ENCODE assay signal across 8 cellular contexts in genomic region chr17:2814499-2815341, GRCh38. TPM values are rescaled to one million over a fixed set of nuclear protein-coding genes. Genes with fewer than 3 reads are reported as not detected.
A peak's percentile ranks its signal among the peaks of the same experiment; 100 is the strongest.
DNase-seq lines count a peak whose midpoint lies in the region; ATAC-seq, FAIRE-seq and TF ChIP-seq lines count a peak whose summit lies in the region.

No MANE protein-coding gene starts in this region.

- H3K36me3 Mint-ChIP-seq in CD8-positive, alpha-beta T cell, result no peaks in the 10 kb centered on the region
- no peaks in the 10 kb centered on the region for H3K36me3 Mint-ChIP-seq in activated CD4-positive, alpha-beta T cell treated with anti-CD3 and anti-CD28 coated beads for 36 hours (ENCODE audit: low read depth)

- H2BK20ac ChIP-seq in H1 (ENCODE audit: low read length), result no peak overlapping the region

- POLR2A ChIA-PET in CD8-positive, alpha-beta T cell (lab: Charles Lee), result interaction anchor here (0.6 to 2.2 kb wide), 15 partner anchors 9 to 1078 kb away, joined by 3 to 49 read pairs (median 6); partner anchors contain the start of genes CAMKK1, METTL16 and RAP1GAP2
- POLR2A ChIA-PET in activated CD4-positive, alpha-beta T cell treated with anti-CD3 and anti-CD28 coated beads for 36 hours (lab: Charles Lee), result interaction anchor here (0.6 to 1.5 kb wide), 3 partner anchors 18 to 584 kb away, joined by 3 to 6 read pairs (median 3); partner anchors contain the start of gene RAP1GAP2
- POLR2A ChIA-PET in H1 (lab: Charles Lee; ENCODE audit: partially characterized antibody) (interaction anchor here (0.6 kb wide), 2 partner anchors 40 to 279 kb away, joined by 3 read pairs; no protein-coding TSS in a partner anchor), A673 (lab: Charles Lee; ENCODE audit: low non-redundant PET) (no interaction called here)

- peak; percentile 77 for ATAC-seq in CD8-positive, alpha-beta T cell
- peak; percentile 61 for ATAC-seq in HG03175 (IDR thresholded peaks at IDR 0.05; ENCODE audit: unreplicated experiment)
- peak; percentile 80 for ATAC-seq in activated CD4-positive, alpha-beta T cell treated with anti-CD3 and anti-CD28 coated beads for 36 hours

- no peak for FAIRE-seq in H1 (lab: Jason Lieb, UNC)

- H3K4me1 ChIP-seq in CD8-positive, alpha-beta T cell (ENCODE audit: insufficient read depth, low read length), result peaks cover 34% of the 10 kb centered on the region
- H3K4me1 ChIP-seq in H1 (replicated peaks in 1 of 4; ENCODE audit: control insufficient read depth in 3 of 4, insufficient read depth in 4 of 4, low read length in 3 of 4), result peaks cover 0 to 13% (median 4%) of the 10 kb centered on the region in 4 experiments; a peak in 6 of 7 replicates
- no peaks in the 10 kb centered on the region for H3K4me1 ChIP-seq in A673 (ENCODE audit: insufficient read depth, low read length, poor library complexity, severe bottlenecking)

- H3K18ac ChIP-seq in H1 (ENCODE audit: extremely low read depth, low read length), result no peak overlapping the region; the same call in 1 of the 2 replicates

- H3K27ac Mint-ChIP-seq in CD8-positive, alpha-beta T cell, result peak overlapping the region; percentile 94
- H3K27ac Mint-ChIP-seq in activated CD4-positive, alpha-beta T cell treated with anti-CD3 and anti-CD28 coated beads for 36 hours, result no peak overlapping the region

- no peak overlapping the region for H2BK15ac ChIP-seq in H1 (ENCODE audit: low read length)

- H2BK5ac ChIP-seq in H1 (ENCODE audit: low read depth, low read length), result no peak overlapping the region

- peak; percentile 88 to 98 (median 93) for DNase-seq in CD8-positive, alpha-beta T cell
- peak; percentile 92 for DNase-seq in activated CD4-positive, alpha-beta T cell treated with anti-CD3 and anti-CD28 coated beads for 36 hours
- DNase-seq in H1 (ENCODE audit: low read depth in 1 of 2, low spot score in 2 of 2) (no peak), A673 (ENCODE audit: low spot score) (no peak), cerebellar cortex (ENCODE audit: low spot score) (no peak), NCI-H2081 (lab: John Stamatoyannopoulos, UW) (no peak)
- DNase-seq in stimulated activated CD8-positive, alpha-beta memory T cell treated with anti-CD3 and anti-CD28 coated beads, Interleukin-12 subunit alpha, Interleukin-12 subunit beta, amount 100 ng/mL, for 24 hours (ENCODE audit: extremely low read depth), result peak; percentile 75

- H4K8ac ChIP-seq in H1 (ENCODE audit: extremely low read depth, insufficient read depth, low read length), result peak overlapping the region; percentile 68; the same call in 1 of the 2 replicates

- H3K27me3 ChIP-seq in CD8-positive, alpha-beta T cell (ENCODE audit: insufficient read depth, low read length), result no peaks in the 10 kb centered on the region
- H3K27me3 ChIP-seq in H1 (replicated peaks in 1 of 4; ENCODE audit: control insufficient read depth in 3 of 4, extremely low read depth in 1 of 4, insufficient read depth in 3 of 4, low read length in 3 of 4) (no peaks in the 10 kb centered on the region), A673 (replicated peaks; ENCODE audit: insufficient read depth, low read depth, low read length, poor library complexity) (no peaks in the 10 kb centered on the region)

- intact Hi-C loops in CD8-positive, alpha-beta T cell (cut with DNase I, micrococcal nuclease), result loop anchor here (1.0 to 5.0 kb wide), 8 partner anchors 14 to 1148 kb away; partner anchors contain the start of genes RAP1GAP2 (in 2 of the 2), ATP2A3 (in 1 of the 2), CCDC92B (in 1 of the 2) and CLUH (in 1 of the 2)
- intact Hi-C loops in activated CD4-positive, alpha-beta T cell treated with anti-CD3 and anti-CD28 coated beads for 36 hours (cut with DNase I, micrococcal nuclease), result loop anchor here (1.0 to 10.0 kb wide), 6 partner anchors 18 to 980 kb away; partner anchors contain the start of gene RAP1GAP2 (in 1 of the 2)
- intact Hi-C loops in A673 (cut with micrococcal nuclease; ENCODE audit: unreplicated experiment), result no loop called here

- CTCF ChIA-PET in CD8-positive, alpha-beta T cell (lab: Charles Lee), result interaction anchor here (0.6 to 2.9 kb wide), 16 partner anchors 9 to 411 kb away, joined by 3 to 20 read pairs (median 4); partner anchors contain the start of gene RAP1GAP2
- CTCF ChIA-PET in activated CD4-positive, alpha-beta T cell treated with anti-CD3 and anti-CD28 coated beads for 36 hours (lab: Charles Lee), result interaction anchor here (0.6 to 2.4 kb wide), 13 partner anchors 11 to 908 kb away, joined by 3 to 9 read pairs (median 4); no protein-coding TSS in a partner anchor
- CTCF ChIA-PET in H1 (lab: Charles Lee; ENCODE audit: partially characterized antibody), result interaction anchor here (0.8 to 2.6 kb wide), 9 partner anchors 11 to 198 kb away, joined by 3 to 13 read pairs (median 5); no protein-coding TSS in a partner anchor
- CTCF ChIA-PET in A673 (lab: Charles Lee), result interaction anchor here (0.6 kb wide), 1 partner anchor 156 kb away, joined by 6 read pairs; no protein-coding TSS in a partner anchor

- no peak for TF ChIP-seq CTCF in CD8-positive, alpha-beta T cell (IDR thresholded peaks at IDR 0.05)
- TF ChIP-seq CTCF in H1 (IDR thresholded peaks at IDR 0.05; ENCODE audit: control extremely low read depth in 1 of 3, insufficient read depth in 1 of 3, low read depth in 1 of 3, low read length in 3 of 3) (no peak), A673 (conservative IDR thresholded peaks at IDR 0.05; ENCODE audit: low read depth, low read length) (no peak)

- peak overlapping the region; percentile 64 for H3K4me3 ChIP-seq in CD8-positive, alpha-beta T cell (ENCODE audit: low read depth, low read length)
- H3K4me3 ChIP-seq in H1 (ENCODE audit: extremely low read depth in 1 of 4, insufficient read depth in 2 of 4, low read depth in 3 of 4, low read length in 4 of 4), result no peak overlapping the region
- no peak overlapping the region for H3K4me3 ChIP-seq in A673 (ENCODE audit: low read depth, low read length, poor library complexity, severe bottlenecking)

- no TSS peak for BruUV-seq in A673 (replicated peaks; lab: Mats Ljungman, UMichigan)

- H3K27me3 Mint-ChIP-seq in CD8-positive, alpha-beta T cell (ENCODE audit: low read depth), result no peaks in the 10 kb centered on the region
- peaks cover 10% of the 10 kb centered on the region for H3K27me3 Mint-ChIP-seq in activated CD4-positive, alpha-beta T cell treated with anti-CD3 and anti-CD28 coated beads for 36 hours

- no peak overlapping the region; a peak in 1 of 4 replicates for H3K4me2 ChIP-seq in H1 (ENCODE audit: insufficient read depth in 1 of 2, low read depth in 2 of 2, low read length in 2 of 2)

- no peak overlapping the region for H3K14ac ChIP-seq in H1 (ENCODE audit: insufficient read length)

- H3K9ac ChIP-seq in H1 (replicated peaks in 1 of 4; ENCODE audit: extremely low read depth in 1 of 4, low read depth in 3 of 4, low read length in 3 of 4), result no peak overlapping the region; a peak in 1 of 7 replicates

- H3K4ac ChIP-seq in H1 (replicated peaks; ENCODE audit: insufficient read length, low read depth, low read length), result no peak overlapping the region

- H3K36me3 ChIP-seq in CD8-positive, alpha-beta T cell (ENCODE audit: insufficient read depth, low read length), result no peaks in the 10 kb centered on the region
- H3K36me3 ChIP-seq in H1 (ENCODE audit: control insufficient read depth in 2 of 4, insufficient read depth in 4 of 4, low read length in 3 of 4) (no peaks in the 10 kb centered on the region), A673 (ENCODE audit: insufficient read depth, low read length, poor library complexity, severe bottlenecking) (no peaks in the 10 kb centered on the region)

- 92% methylated on average over 23 of the region's 26 CpGs; no CpG with 5 or more reads in 1 of the 2 experiments for WGBS in H1 (ENCODE audit: extremely low coverage in 1 of 2, insufficient coverage in 1 of 2, insufficient read length in 1 of 2, insufficient replicate concordance in 2 of 2, low coverage in 1 of 2, low lambda C conversion rate in 2 of 2, missing lambda C conversion rate in 1 of 2), 2 experiments

- H2BK120ac ChIP-seq in H1 (replicated peaks; ENCODE audit: low read depth, low read length), result no peak overlapping the region

- H3K4me3 Mint-ChIP-seq in CD8-positive, alpha-beta T cell, result peak overlapping the region; percentile 79
- peak overlapping the region; percentile 38 for H3K4me3 Mint-ChIP-seq in activated CD4-positive, alpha-beta T cell treated with anti-CD3 and anti-CD28 coated beads for 36 hours

- H3K9me3 ChIP-seq in CD8-positive, alpha-beta T cell (ENCODE audit: low read length), result no peaks in the 10 kb centered on the region
- H3K9me3 ChIP-seq in H1 (ENCODE audit: insufficient read depth in 2 of 2, low read depth in 1 of 2, low read length in 1 of 2) (no peaks in the 10 kb centered on the region), A673 (ENCODE audit: low read depth, low read length, poor library complexity, severe bottlenecking) (no peaks in the 10 kb centered on the region)

- H4K91ac ChIP-seq in H1 (replicated peaks; ENCODE audit: insufficient read length, low read length), result no peak overlapping the region

- H3K27ac ChIP-seq in CD8-positive, alpha-beta T cell (ENCODE audit: low read depth, low read length), result peak overlapping the region; percentile 76
- H3K27ac ChIP-seq in H1 (ENCODE audit: low read depth, low read length), result no peak overlapping the region
- no peak overlapping the region for H3K27ac ChIP-seq in A673 (ENCODE audit: low read depth, low read length, poor library complexity, severe bottlenecking)

- H2AK5ac ChIP-seq in H1 (ENCODE audit: low read depth, low read length), result peak overlapping the region; percentile 95; the same call in 1 of the 2 replicates

- TF ChIP-seq POLR2A in H1 (IDR thresholded peaks at IDR 0.05; ENCODE audit: control extremely low read depth in 1 of 2, low read depth in 2 of 2, low read length in 2 of 2), result no peak

- H4K5ac ChIP-seq in H1 (ENCODE audit: insufficient read length, low read depth, low read length), result peak overlapping the region; percentile 18

- H3K79me2 ChIP-seq in H1 (ENCODE audit: control insufficient read depth in 1 of 2, insufficient read depth in 2 of 2, low read length in 2 of 2), result no peaks in the 10 kb centered on the region

- no peak overlapping the region for H3K23ac ChIP-seq in H1 (ENCODE audit: insufficient read length)

- no peak for TF ChIP-seq RAD21 in H1 (IDR thresholded peaks at IDR 0.05 in 1 of 2, conservative IDR thresholded peaks at IDR 0.05 in 1 of 2; ENCODE audit: low read depth in 2 of 2, low read length in 2 of 2)

- H2AFZ ChIP-seq in H1 (ENCODE audit: low read length), result no peak overlapping the region

- no peaks in the 10 kb centered on the region for H3K23me2 ChIP-seq in H1 (ENCODE audit: low read depth, low read length)

- TF ChIP-seq EP300 in H1 (IDR thresholded peaks at IDR 0.05; ENCODE audit: borderline replicate concordance in 1 of 2, low read depth in 2 of 2, low read length in 2 of 2), result no peak

- H3K56ac ChIP-seq in H1 (replicated peaks; ENCODE audit: insufficient read length, low read depth, low read length), result no peak overlapping the region

- H2BK12ac ChIP-seq in H1 (ENCODE audit: low read depth, low read length), result 0 out of 2 replicates have a peak overlapping the region, but pooled peaks have one; percentile 60

- H4K20me1 ChIP-seq in H1 (replicated peaks in 1 of 2; ENCODE audit: control insufficient read depth in 1 of 2, insufficient read depth in 2 of 2, low read length in 2 of 2), result no peaks in the 10 kb centered on the region

- H3K79me1 ChIP-seq in H1 (ENCODE audit: low read depth, low read length), result no peaks in the 10 kb centered on the region

- H3K9me3 Mint-ChIP-seq in CD8-positive, alpha-beta T cell, result no peaks in the 10 kb centered on the region
- no peaks in the 10 kb centered on the region for H3K9me3 Mint-ChIP-seq in activated CD4-positive, alpha-beta T cell treated with anti-CD3 and anti-CD28 coated beads for 36 hours (ENCODE audit: low read depth)

- peaks cover 31% of the 10 kb centered on the region for H3K4me1 Mint-ChIP-seq in CD8-positive, alpha-beta T cell (ENCODE audit: low read depth)
- H3K4me1 Mint-ChIP-seq in activated CD4-positive, alpha-beta T cell treated with anti-CD3 and anti-CD28 coated beads for 36 hours, result peaks cover 20% of the 10 kb centered on the region

RNA-seq across cellular contexts. Expression of gene RAP1GAP2, which starts 18.5 kb away (rescaled TPM):
- total RNA-seq in CD8-positive, alpha-beta T cell, result 10 to 100 TPM; 18.9 to 19.9 TPM
- total RNA-seq in activated CD4-positive, alpha-beta T cell treated with anti-CD3 and anti-CD28 coated beads for 36 hours, result under 1 TPM; 0.64 to 0.86 TPM
- total RNA-seq in H1 (2021; fragmentation: NEBNext Ultra II Directional; extraction: Animal tissue kit (Norgen Biotek cat#: 25700)), result 63.4 and 63.8 TPM in 2 replicates
- 24.0 and 28.9 TPM in 2 replicates for polyA plus RNA-seq in H1 (2011; rRNA removed)
- 25.1 TPM for polyA plus RNA-seq in H1 (2011; cell fraction: cytosol; rRNA removed)
- 165 TPM for polyA plus RNA-seq in H1 (2011; cell fraction: nucleus; rRNA removed)
- polyA plus RNA-seq in H1 (2012, experiment 1 of 2), result 26.1 to 39.5 TPM (median 30.8 TPM) in 4 replicates
- polyA plus RNA-seq in H1 (2012, experiment 2 of 2), result 16.1 TPM
- polyA plus RNA-seq in H1 (2013, experiment 1 of 2), result 22.5 TPM
- 22.8 TPM for polyA plus RNA-seq in H1 (2013, experiment 2 of 2)
- 27.1 and 37.8 TPM in 2 replicates for polyA minus RNA-seq in H1 (2011; rRNA and poly(A)+ RNA removed)
- polyA minus RNA-seq in H1 (2011; cell fraction: cytosol; rRNA and poly(A)+ RNA removed), result 18.9 TPM
- polyA minus RNA-seq in H1 (2011; cell fraction: nucleus; rRNA and poly(A)+ RNA removed), result 28.5 TPM
- total RNA-seq in A673 (2021), result 0.04 and 0.06 TPM in 2 replicates

Comparison
In these comparisons a context has a peak if more than half of its experiments do, and no peak if none do; other contexts are left out.
1. DNase-seq: peak in CD8-positive, alpha-beta T cell (7 of 7), activated CD4-positive, alpha-beta T cell treated with anti-CD3 and anti-CD28 coated beads for 36 hours (single experiment) and stimulated activated CD8-positive, alpha-beta memory T cell treated with anti-CD3 and anti-CD28 coated beads, Interleukin-12 subunit alpha, Interleukin-12 subunit beta, amount 100 ng/mL, for 24 hours (single experiment); none in H1 (0 of 2), A673 (single experiment), cerebellar cortex (single experiment) and NCI-H2081 (0 of 2).
2. RNA of gene RAP1GAP2, which starts 18.5 kb away (total RNA-seq): 63.4 to 63.8 TPM in H1 and 18.9 to 19.9 TPM in CD8-positive, alpha-beta T cell; 0.64 to 0.86 TPM in activated CD4-positive, alpha-beta T cell treated with anti-CD3 and anti-CD28 coated beads for 36 hours and 0.04 to 0.06 TPM in A673; every median in the first group is over 10 times any median in the second.
3. Peak in every context shown above with its lines, with median percentiles within 50 percentile points of each other: ATAC-seq.